1 cellular context compared by ENCODE assay signal in the genomic region with DNA sequence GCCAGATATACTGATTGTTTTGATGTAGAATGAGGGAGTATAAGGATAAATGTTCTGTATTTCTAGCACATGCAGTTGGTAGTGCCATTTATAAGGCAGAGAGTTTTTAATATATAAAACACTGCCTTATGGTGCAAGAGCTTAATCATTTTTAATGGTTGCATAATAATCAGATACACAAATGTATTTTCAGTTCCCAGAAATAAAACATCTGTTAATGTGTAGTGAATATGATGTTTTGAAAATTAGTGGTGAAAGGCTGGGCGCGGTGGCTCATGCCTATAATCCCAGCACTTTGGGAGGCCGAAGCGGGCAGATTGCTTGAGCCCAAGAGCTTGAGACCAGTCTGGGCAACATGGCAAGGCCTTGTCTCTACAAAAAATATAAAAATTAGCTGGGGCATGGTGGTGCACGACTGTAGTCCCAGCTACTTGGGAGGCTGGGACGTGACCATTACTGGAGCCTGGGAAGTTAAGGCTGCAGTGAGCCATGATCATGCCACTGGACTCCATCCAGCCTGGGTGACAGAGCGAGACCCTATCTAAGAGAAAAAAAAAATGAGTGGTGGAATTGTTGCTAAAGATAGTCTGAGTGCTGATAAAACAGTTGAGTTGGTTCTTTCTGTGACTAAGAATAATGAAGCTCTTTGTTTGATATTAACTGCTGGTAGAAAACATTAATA.
TF ChIP-seq lines count a peak whose summit lies in the region.

No MANE protein-coding gene starts in this region.

TF ChIP-seq in K562, 482 proteins besides CTCF, POLR2A, EP300 and RAD21 (continued from another document and continues in another):
- TF ChIP-seq, protein P1, sequence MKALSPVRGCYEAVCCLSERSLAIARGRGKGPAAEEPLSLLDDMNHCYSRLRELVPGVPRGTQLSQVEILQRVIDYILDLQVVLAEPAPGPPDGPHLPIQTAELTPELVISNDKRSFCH (CRISPR knock-in tag; IDR thresholded peaks at IDR 0.05), result no peak
- TF ChIP-seq, protein P1 (tag; IDR thresholded peaks at IDR 0.05), result no peak
- no peak for TF ChIP-seq HNRNPK (IDR thresholded peaks at IDR 0.05; ENCODE audit: low read depth, low read length, poor library complexity, severe bottlenecking)
- TF ChIP-seq ZNF589 (CRISPR knock-in tag; IDR thresholded peaks at IDR 0.05; ENCODE audit: low read depth), result no peak
- TF ChIP-seq ZBTB8A (IDR thresholded peaks at IDR 0.05; ENCODE audit: partially characterized antibody), result no peak
- TF ChIP-seq ZNF75A (CRISPR knock-in tag; IDR thresholded peaks at IDR 0.05), result no peak
- peak in 1 of 3 experiments; percentile 30 for TF ChIP-seq YY1 (IDR thresholded peaks at IDR 0.05; ENCODE audit: borderline replicate concordance in 1 of 3, control insufficient read depth in 1 of 3, extremely low read depth in 1 of 3, insufficient read depth in 3 of 3, insufficient read length in 1 of 3, insufficient replicate concordance in 2 of 3, low read depth in 1 of 3, low read length in 2 of 3)
- TF ChIP-seq POLR2G (IDR thresholded peaks at IDR 0.05; ENCODE audit: low read depth, low read length), result no peak
- TF ChIP-seq HOXB6 (CRISPR knock-in tag; IDR thresholded peaks at IDR 0.05; ENCODE audit: borderline replicate concordance), result no peak
- no peak for TF ChIP-seq FOS (IDR thresholded peaks at IDR 0.05; ENCODE audit: extremely low read depth, insufficient read length)
- TF ChIP-seq, protein P2, sequence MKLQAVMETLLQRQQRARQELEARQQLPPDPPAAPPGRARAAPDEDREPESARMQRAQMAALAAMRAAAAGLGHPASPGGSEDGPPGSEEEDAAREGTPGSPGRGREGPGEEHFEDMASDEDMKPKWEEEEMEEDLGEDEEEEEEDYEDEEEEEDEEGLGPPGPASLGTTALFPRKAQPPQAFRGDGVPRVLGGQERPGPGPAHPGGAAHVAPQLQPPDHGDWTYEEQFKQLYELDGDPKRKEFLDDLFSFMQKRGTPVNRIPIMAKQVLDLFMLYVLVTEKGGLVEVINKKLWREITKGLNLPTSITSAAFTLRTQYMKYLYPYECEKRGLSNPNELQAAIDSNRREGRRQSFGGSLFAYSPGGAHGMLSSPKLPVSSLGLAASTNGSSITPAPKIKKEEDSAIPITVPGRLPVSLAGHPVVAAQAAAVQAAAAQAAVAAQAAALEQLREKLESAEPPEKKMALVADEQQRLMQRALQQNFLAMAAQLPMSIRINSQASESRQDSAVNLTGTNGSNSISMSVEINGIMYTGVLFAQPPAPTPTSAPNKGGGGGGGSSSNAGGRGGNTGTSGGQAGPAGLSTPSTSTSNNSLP (IDR thresholded peaks at IDR 0.05; ENCODE audit: borderline replicate concordance, low read depth, low read length), result peak; percentile 95
- TF ChIP-seq MAFK (IDR thresholded peaks at IDR 0.05; ENCODE audit: low read length), result peak; percentile 61; the same call in 1 of the 2 replicates
- no peak for TF ChIP-seq PHF20 (IDR thresholded peaks at IDR 0.05; ENCODE audit: partially characterized antibody)
- 0 out of 2 replicates have a peak, but pooled peaks have one; percentile 14 for TF ChIP-seq STAT5A (IDR thresholded peaks at IDR 0.05; ENCODE audit: borderline replicate concordance, low read length)
- TF ChIP-seq NCOA1 (IDR thresholded peaks at IDR 0.05; ENCODE audit: low read depth), result no peak
- TF ChIP-seq ZNF431 (CRISPR knock-in tag; IDR thresholded peaks at IDR 0.05), result no peak
- TF ChIP-seq, protein P3, sequence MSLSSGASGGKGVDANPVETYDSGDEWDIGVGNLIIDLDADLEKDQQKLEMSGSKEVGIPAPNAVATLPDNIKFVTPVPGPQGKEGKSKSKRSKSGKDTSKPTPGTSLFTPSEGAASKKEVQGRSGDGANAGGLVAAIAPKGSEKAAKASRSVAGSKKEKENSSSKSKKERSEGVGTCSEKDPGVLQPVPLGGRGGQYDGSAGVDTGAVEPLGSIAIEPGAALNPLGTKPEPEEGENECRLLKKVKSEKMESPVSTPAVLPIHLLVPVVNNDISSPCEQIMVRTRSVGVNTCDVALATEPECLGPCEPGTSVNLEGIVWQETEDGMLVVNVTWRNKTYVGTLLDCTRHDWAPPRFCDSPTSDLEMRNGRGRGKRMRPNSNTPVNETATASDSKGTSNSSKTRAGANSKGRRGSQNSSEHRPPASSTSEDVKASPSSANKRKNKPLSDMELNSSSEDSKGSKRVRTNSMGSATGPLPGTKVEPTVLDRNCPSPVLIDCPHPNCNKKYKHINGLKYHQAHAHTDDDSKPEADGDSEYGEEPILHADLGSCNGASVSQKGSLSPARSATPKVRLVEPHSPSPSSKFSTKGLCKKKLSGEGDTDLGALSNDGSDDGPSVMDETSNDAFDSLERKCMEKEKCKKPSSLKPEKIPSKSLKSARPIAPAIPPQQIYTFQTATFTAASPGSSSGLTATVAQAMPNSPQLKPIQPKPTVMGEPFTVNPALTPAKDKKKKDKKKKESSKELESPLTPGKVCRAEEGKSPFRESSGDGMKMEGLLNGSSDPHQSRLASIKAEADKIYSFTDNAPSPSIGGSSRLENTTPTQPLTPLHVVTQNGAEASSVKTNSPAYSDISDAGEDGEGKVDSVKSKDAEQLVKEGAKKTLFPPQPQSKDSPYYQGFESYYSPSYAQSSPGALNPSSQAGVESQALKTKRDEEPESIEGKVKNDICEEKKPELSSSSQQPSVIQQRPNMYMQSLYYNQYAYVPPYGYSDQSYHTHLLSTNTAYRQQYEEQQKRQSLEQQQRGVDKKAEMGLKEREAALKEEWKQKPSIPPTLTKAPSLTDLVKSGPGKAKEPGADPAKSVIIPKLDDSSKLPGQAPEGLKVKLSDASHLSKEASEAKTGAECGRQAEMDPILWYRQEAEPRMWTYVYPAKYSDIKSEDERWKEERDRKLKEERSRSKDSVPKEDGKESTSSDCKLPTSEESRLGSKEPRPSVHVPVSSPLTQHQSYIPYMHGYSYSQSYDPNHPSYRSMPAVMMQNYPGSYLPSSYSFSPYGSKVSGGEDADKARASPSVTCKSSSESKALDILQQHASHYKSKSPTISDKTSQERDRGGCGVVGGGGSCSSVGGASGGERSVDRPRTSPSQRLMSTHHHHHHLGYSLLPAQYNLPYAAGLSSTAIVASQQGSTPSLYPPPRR (CRISPR knock-in tag; IDR thresholded peaks at IDR 0.05; ENCODE audit: borderline replicate concordance), result no peak
- TF ChIP-seq, protein P4, sequence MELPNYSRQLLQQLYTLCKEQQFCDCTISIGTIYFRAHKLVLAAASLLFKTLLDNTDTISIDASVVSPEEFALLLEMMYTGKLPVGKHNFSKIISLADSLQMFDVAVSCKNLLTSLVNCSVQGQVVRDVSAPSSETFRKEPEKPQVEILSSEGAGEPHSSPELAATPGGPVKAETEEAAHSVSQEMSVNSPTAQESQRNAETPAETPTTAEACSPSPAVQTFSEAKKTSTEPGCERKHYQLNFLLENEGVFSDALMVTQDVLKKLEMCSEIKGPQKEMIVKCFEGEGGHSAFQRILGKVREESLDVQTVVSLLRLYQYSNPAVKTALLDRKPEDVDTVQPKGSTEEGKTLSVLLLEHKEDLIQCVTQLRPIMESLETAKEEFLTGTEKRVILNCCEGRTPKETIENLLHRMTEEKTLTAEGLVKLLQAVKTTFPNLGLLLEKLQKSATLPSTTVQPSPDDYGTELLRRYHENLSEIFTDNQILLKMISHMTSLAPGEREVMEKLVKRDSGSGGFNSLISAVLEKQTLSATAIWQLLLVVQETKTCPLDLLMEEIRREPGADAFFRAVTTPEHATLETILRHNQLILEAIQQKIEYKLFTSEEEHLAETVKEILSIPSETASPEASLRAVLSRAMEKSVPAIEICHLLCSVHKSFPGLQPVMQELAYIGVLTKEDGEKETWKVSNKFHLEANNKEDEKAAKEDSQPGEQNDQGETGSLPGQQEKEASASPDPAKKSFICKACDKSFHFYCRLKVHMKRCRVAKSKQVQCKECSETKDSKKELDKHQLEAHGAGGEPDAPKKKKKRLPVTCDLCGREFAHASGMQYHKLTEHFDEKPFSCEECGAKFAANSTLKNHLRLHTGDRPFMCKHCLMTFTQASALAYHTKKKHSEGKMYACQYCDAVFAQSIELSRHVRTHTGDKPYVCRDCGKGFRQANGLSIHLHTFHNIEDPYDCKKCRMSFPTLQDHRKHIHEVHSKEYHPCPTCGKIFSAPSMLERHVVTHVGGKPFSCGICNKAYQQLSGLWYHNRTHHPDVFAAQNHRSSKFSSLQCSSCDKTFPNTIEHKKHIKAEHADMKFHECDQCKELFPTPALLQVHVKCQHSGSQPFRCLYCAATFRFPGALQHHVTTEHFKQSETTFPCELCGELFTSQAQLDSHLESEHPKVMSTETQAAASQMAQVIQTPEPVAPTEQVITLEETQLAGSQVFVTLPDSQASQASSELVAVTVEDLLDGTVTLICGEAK (IDR thresholded peaks at IDR 0.05), result no peak
- TF ChIP-seq, protein P4 (CRISPR knock-in tag; IDR thresholded peaks at IDR 0.05), result no peak
- TF ChIP-seq, protein P5, sequence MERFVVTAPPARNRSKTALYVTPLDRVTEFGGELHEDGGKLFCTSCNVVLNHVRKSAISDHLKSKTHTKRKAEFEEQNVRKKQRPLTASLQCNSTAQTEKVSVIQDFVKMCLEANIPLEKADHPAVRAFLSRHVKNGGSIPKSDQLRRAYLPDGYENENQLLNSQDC (CRISPR knock-in tag; IDR thresholded peaks at IDR 0.05), result no peak
- TF ChIP-seq SMAD4 (CRISPR knock-in tag; conservative IDR thresholded peaks at IDR 0.05), result no peak
- no peak for TF ChIP-seq PCBP1 (IDR thresholded peaks at IDR 0.05; ENCODE audit: low read depth, low read length, poor library complexity, severe bottlenecking)
- TF ChIP-seq ZNF444 (CRISPR knock-in tag; IDR thresholded peaks at IDR 0.05), result no peak
- TF ChIP-seq, protein P6, sequence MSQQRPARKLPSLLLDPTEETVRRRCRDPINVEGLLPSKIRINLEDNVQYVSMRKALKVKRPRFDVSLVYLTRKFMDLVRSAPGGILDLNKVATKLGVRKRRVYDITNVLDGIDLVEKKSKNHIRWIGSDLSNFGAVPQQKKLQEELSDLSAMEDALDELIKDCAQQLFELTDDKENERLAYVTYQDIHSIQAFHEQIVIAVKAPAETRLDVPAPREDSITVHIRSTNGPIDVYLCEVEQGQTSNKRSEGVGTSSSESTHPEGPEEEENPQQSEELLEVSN (IDR thresholded peaks at IDR 0.05; ENCODE audit: borderline replicate concordance in 1 of 2, extremely low read depth in 1 of 2, insufficient read depth in 1 of 2, insufficient read length in 1 of 2, low read depth in 1 of 2, low read length in 1 of 2, poor library complexity in 1 of 2, severe bottlenecking in 1 of 2), result no peak
- TF ChIP-seq, protein P7, sequence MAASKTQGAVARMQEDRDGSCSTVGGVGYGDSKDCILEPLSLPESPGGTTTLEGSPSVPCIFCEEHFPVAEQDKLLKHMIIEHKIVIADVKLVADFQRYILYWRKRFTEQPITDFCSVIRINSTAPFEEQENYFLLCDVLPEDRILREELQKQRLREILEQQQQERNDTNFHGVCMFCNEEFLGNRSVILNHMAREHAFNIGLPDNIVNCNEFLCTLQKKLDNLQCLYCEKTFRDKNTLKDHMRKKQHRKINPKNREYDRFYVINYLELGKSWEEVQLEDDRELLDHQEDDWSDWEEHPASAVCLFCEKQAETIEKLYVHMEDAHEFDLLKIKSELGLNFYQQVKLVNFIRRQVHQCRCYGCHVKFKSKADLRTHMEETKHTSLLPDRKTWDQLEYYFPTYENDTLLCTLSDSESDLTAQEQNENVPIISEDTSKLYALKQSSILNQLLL (CRISPR knock-in tag; IDR thresholded peaks at IDR 0.05; ENCODE audit: borderline replicate concordance), result no peak
- no peak for TF ChIP-seq SMARCA5 (IDR thresholded peaks at IDR 0.05)
- TF ChIP-seq NFXL1 (CRISPR knock-in tag; IDR thresholded peaks at IDR 0.05), result no peak
- no peak for TF ChIP-seq ZNF436 (CRISPR knock-in tag; IDR thresholded peaks at IDR 0.05)
- TF ChIP-seq HCFC1 (IDR thresholded peaks at IDR 0.05; ENCODE audit: low read depth, low read length), result no peak
- TF ChIP-seq, protein P8, sequence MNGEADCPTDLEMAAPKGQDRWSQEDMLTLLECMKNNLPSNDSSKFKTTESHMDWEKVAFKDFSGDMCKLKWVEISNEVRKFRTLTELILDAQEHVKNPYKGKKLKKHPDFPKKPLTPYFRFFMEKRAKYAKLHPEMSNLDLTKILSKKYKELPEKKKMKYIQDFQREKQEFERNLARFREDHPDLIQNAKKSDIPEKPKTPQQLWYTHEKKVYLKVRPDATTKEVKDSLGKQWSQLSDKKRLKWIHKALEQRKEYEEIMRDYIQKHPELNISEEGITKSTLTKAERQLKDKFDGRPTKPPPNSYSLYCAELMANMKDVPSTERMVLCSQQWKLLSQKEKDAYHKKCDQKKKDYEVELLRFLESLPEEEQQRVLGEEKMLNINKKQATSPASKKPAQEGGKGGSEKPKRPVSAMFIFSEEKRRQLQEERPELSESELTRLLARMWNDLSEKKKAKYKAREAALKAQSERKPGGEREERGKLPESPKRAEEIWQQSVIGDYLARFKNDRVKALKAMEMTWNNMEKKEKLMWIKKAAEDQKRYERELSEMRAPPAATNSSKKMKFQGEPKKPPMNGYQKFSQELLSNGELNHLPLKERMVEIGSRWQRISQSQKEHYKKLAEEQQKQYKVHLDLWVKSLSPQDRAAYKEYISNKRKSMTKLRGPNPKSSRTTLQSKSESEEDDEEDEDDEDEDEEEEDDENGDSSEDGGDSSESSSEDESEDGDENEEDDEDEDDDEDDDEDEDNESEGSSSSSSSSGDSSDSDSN (IDR thresholded peaks at IDR 0.05; ENCODE audit: borderline replicate concordance in 1 of 2, low read depth in 2 of 2, low read length in 2 of 2), result no peak
